In the genomic region with DNA sequence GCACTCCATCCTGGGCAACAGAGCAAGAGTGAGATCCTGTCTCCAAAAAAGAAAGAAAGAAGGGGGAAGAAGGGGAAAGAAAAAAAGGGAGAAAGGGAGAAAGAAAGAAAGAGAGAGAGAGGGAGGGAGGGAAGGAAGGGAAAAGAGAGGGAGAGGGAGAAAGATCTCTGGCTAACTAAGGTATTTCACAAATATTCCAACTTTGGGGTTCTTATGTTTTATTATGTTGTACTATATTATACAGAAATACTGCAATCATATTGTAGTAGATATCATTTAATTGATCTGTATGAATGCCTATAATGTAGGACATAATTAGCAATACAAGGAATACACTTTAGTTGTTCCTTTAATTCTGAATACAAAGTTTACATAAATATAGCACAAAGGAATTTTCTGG, we compare ENCODE assay signal across 24 cellular contexts.
"Had no signal": no experiment of that assay in that cellular context is flagged by ENCODE, and none has a peak within 500 bp of the region (broad histone marks: within the 10 kb centered on the region; RNA-seq: fewer than 3 reads in every experiment).

No MANE protein-coding gene starts in this region.

- H3K27ac ChIP-seq: hepatocyte, left ventricle myocardium inferior, ovary, prostate gland, sigmoid colon, spleen, suprapubic skin, upper lobe of left lung, vagina had no signal

- H3K4me1 Mint-ChIP-seq: natural killer cell; stimulated activated effector memory CD8-positive, alpha-beta T cell treated with anti-CD3 and anti-CD28 coated beads, Interleukin-12 subunit alpha, Interleukin-12 subunit beta, amount 100 ng/mL, for 72 hours had no signal

- H3K27ac Mint-ChIP-seq: mesothelial cell of epicardium; naive B cell; natural killer cell; stimulated activated effector memory CD8-positive, alpha-beta T cell treated with anti-CD3 and anti-CD28 coated beads, Interleukin-12 subunit alpha, Interleukin-12 subunit beta, amount 100 ng/mL, for 72 hours; stimulated activated naive CD8-positive, alpha-beta T cell treated with anti-CD3 and anti-CD28 coated beads, Interleukin-15, Interleukin-2, amounts not matched to agents 100 ng/mL and 50 ng/mL, for 24 hours had no signal

- H3K9me3 Mint-ChIP-seq: natural killer cell; stimulated activated effector memory CD8-positive, alpha-beta T cell treated with anti-CD3 and anti-CD28 coated beads, Interleukin-12 subunit alpha, Interleukin-12 subunit beta, amount 100 ng/mL, for 72 hours had no signal

- H3K36me3 ChIP-seq: left ventricle myocardium inferior, ovary, prostate gland, sigmoid colon, spleen, suprapubic skin, thoracic aorta, tibial nerve, upper lobe of left lung, vagina had no signal

- H3K4me1 ChIP-seq: prostate gland, sigmoid colon, suprapubic skin, upper lobe of left lung, vagina had no signal

- H3K27me3 ChIP-seq: hepatocyte, ovary, sigmoid colon, tibial nerve, upper lobe of left lung, vagina had no signal

- H3K36me3 Mint-ChIP-seq: mesothelial cell of epicardium; naive B cell; natural killer cell; stimulated activated effector memory CD8-positive, alpha-beta T cell treated with anti-CD3 and anti-CD28 coated beads, Interleukin-12 subunit alpha, Interleukin-12 subunit beta, amount 100 ng/mL, for 72 hours had no signal

- H3K4me3 Mint-ChIP-seq: mesothelial cell of epicardium; naive B cell; natural killer cell; stimulated activated effector memory CD8-positive, alpha-beta T cell treated with anti-CD3 and anti-CD28 coated beads, Interleukin-12 subunit alpha, Interleukin-12 subunit beta, amount 100 ng/mL, for 72 hours; stimulated activated naive CD8-positive, alpha-beta T cell treated with anti-CD3 and anti-CD28 coated beads, Interleukin-15, Interleukin-2, amounts not matched to agents 100 ng/mL and 50 ng/mL, for 24 hours had no signal

- H3K9me3 ChIP-seq: ovary, prostate gland, sigmoid colon, suprapubic skin, tibial nerve, vagina had no signal

- H3K4me3 ChIP-seq: hepatocyte, left ventricle myocardium inferior, lung, ovary, prostate gland, sigmoid colon, spleen, suprapubic skin, tibial nerve, upper lobe of left lung, vagina had no signal

- H3K4me2 ChIP-seq: hepatocyte had no signal

- DNase-seq: islet precursor cell; left ventricle myocardium inferior; mesendoderm; naive B cell; natural killer cell; ovary; retina; right cardiac atrium; sigmoid colon; small intestine; spleen; stimulated activated CD4-positive, alpha-beta T cell treated with anti-CD3 and anti-CD28 coated beads, Interleukin-4, amount 100 ng/mL, for 24 hours; stimulated activated naive CD4-positive, alpha-beta T cell; upper lobe of left lung had no signal

- ATAC-seq: natural killer cell; stimulated activated effector memory CD8-positive, alpha-beta T cell treated with anti-CD3 and anti-CD28 coated beads, Interleukin-12 subunit alpha, Interleukin-12 subunit beta, amount 100 ng/mL, for 72 hours had no signal
